10 cellular contexts compared by ENCODE assay signal in the genomic region with DNA sequence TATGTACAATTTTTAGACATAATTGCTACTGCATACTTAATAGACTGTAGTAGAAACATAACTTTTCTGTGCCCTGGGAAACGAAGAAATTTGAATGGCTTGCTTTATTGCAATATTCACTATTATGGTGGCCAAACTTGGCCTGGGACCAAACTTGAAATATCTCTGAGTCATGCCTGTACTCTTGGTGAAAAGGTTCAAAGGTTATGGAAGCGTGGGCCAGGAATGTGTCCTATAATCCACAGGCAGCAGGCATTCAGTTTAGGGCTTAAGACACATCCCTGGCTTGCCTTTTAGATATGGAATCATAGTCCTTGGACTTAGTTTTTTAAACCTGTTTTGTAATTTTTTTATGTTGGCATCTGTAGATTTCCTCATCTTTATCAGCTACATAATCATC.
DNase-seq lines count a peak whose midpoint lies in the region; ATAC-seq and TF ChIP-seq lines count a peak whose summit lies in the region.
"Had no signal": no experiment of that assay in that cellular context is flagged by ENCODE, and none has a peak within 500 bp of the region (broad histone marks: within the 10 kb centered on the region; RNA-seq: fewer than 3 reads in every experiment).

No MANE protein-coding gene starts in this region.

- H3K9ac ChIP-seq in colonic mucosa (ENCODE audit: low read depth in 2 of 2, low read length in 2 of 2), result no peak overlapping the region

- no peaks in the 10 kb centered on the region for H3K27me3 Mint-ChIP-seq in memory B cell

- peak overlapping the region; percentile 31 for H3K27ac Mint-ChIP-seq in memory B cell

- H3K27ac ChIP-seq in colonic mucosa, result no peak overlapping the region

- no peaks in the 10 kb centered on the region for H3K4me1 Mint-ChIP-seq in memory B cell

- no peaks in the 10 kb centered on the region for H3K9me3 ChIP-seq in colonic mucosa
- H3K9me3 ChIP-seq: BE2C had no signal

- no peak for ATAC-seq in memory B cell (ENCODE audit: low read depth)

- H3K4me3 ChIP-seq in AG09309 (ENCODE audit: control insufficient read depth, low read depth, low read length) (no peak overlapping the region), colonic mucosa (no peak overlapping the region)

- no peak for TF ChIP-seq EP300 in Ishikawa (IDR thresholded peaks at IDR 0.05; ENCODE audit: borderline replicate concordance)

- intact Hi-C loops in colonic mucosa (cut with DNase I), result no loop called here

- H3K36me3 ChIP-seq in colonic mucosa, result peaks cover 12% of the 10 kb centered on the region

- no peak for TF ChIP-seq RAD21 in Ishikawa (IDR thresholded peaks at IDR 0.05; ENCODE audit: low read depth)

- no peaks in the 10 kb centered on the region for H3K9me3 Mint-ChIP-seq in memory B cell

- no peak overlapping the region for H3K4me3 Mint-ChIP-seq in memory B cell

- H3K27me3 ChIP-seq in colonic mucosa, result no peaks in the 10 kb centered on the region
- H3K27me3 ChIP-seq: BE2C had no signal

- TF ChIP-seq CTCF in AG09309 (IDR thresholded peaks at IDR 0.05; ENCODE audit: control insufficient read depth, insufficient read depth, low read depth, low read length, missing control alignments) (no peak), colonic mucosa (IDR thresholded peaks at IDR 0.05) (no peak)

- H3K36me3 Mint-ChIP-seq in memory B cell, result peaks cover 46% of the 10 kb centered on the region

- DNase-seq in AG09309 (ENCODE audit: low read depth) (peak; percentile 39), colonic mucosa (peak; percentile 86), memory B cell (ENCODE audit: low spot score in 2 of 2) (no peak), nucleus accumbens (lab: John Stamatoyannopoulos, UW) (no peak), pons (ENCODE audit: low spot score) (no peak), GDM1 (lab: John Stamatoyannopoulos, UW) (no peak)
- DNase-seq in activated CD4-positive, CD25-positive, alpha-beta regulatory T cell (lab: John Stamatoyannopoulos, UW), result no peak
- DNase-seq: BE2C, NCI-H524 had no signal

- H3K4me1 ChIP-seq in colonic mucosa, result peaks cover 4% of the 10 kb centered on the region
- H3K4me1 ChIP-seq: BE2C had no signal

TF ChIP-seq in Ishikawa, 13 proteins besides CTCF, POLR2A, EP300 and RAD21:
- TF ChIP-seq, protein P1, sequence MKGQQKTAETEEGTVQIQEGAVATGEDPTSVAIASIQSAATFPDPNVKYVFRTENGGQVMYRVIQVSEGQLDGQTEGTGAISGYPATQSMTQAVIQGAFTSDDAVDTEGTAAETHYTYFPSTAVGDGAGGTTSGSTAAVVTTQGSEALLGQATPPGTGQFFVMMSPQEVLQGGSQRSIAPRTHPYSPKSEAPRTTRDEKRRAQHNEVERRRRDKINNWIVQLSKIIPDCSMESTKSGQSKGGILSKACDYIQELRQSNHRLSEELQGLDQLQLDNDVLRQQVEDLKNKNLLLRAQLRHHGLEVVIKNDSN (IDR thresholded peaks at IDR 0.05), result no peak
- 0 out of 2 replicates have a peak, but pooled peaks have one; percentile 18 for TF ChIP-seq NFIC (IDR thresholded peaks at IDR 0.05)
TF ChIP-seq in Ishikawa: peak in this region for 1.

Comparison
In these comparisons a context has a peak if more than half of its experiments do, and no peak if none do; other contexts are left out.
1. DNase-seq: peak in AG09309 (single experiment) and colonic mucosa (single experiment); none in memory B cell (0 of 2), nucleus accumbens (0 of 56), pons (single experiment), GDM1 (single experiment) and activated CD4-positive, CD25-positive, alpha-beta regulatory T cell (0 of 4).